In the genomic region with DNA sequence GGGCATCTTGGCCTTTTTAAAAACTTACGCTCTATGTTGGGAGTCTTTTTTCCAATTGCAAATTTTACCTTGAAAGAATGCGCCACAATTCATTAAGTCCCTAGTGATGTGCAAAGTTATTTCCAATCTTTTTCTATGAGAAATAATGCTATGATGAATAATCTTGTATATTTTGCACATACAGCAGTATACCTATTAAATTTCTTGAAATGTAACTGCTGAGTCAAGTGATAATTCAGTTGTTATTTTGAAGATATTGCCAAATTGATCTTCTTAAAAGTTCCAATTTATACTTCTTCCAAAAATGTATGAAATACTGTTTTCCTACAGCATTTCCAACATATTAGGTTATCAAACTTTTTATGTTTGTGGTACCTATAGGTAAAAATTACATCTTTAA, we compare ENCODE assay signal across 8 cellular contexts.
"Had no signal": no experiment of that assay in that cellular context is flagged by ENCODE, and none has a peak within 500 bp of the region (broad histone marks: within the 10 kb centered on the region; RNA-seq: fewer than 3 reads in every experiment).

No MANE protein-coding gene starts in this region.

- H3K4me3 ChIP-seq: GM23338 had no signal

- H3K4me2 ChIP-seq: GM23338, KMS-11 had no signal

- H2AFZ ChIP-seq: GM23338 had no signal

- DNase-seq: H9, HCEC 1CT, KBM-7 had no signal

- H3K27ac ChIP-seq: KMS-11 had no signal

- H3K9ac ChIP-seq: KMS-11 had no signal

- FAIRE-seq: H1, H54, HTR-8/SVneo had no signal

- ATAC-seq: GM23338 had no signal
